1 cellular context compared by ENCODE assay signal in the genomic region with DNA sequence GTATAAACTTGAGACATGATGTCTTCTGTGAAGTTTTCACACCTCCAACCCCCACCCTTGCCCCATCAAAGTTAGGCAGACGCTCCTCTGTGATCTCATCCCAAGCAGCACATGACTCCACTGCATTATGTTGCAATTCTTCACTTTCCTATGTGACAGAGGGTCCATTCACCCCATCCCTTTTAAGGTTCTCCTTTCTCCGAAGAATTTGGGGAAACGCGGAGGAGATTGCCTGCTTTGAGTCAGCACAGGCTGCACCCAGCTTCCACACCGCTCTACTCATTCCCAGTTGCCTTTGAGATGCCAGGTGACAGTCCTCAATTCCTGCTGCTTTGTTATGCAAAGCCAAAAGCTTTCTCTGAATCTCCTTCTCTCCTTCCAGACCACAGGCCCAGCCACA.
A peak's percentile ranks its signal among the peaks of the same experiment; 100 is the strongest.
TF ChIP-seq lines count a peak whose summit lies in the region.

No MANE protein-coding gene starts in this region.

TF ChIP-seq in K562, 482 proteins besides CTCF, POLR2A, EP300 and RAD21 (continued from another document):
- TF ChIP-seq, protein P1, sequence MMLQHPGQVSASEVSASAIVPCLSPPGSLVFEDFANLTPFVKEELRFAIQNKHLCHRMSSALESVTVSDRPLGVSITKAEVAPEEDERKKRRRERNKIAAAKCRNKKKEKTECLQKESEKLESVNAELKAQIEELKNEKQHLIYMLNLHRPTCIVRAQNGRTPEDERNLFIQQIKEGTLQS (IDR thresholded peaks at IDR 0.05): peak; percentile 67
- TF ChIP-seq, protein P1 (CRISPR knock-in tag; conservative IDR thresholded peaks at IDR 0.05): no peak
- TF ChIP-seq ZBTB17 (CRISPR knock-in tag; IDR thresholded peaks at IDR 0.05): no peak
- TF ChIP-seq, protein P2, sequence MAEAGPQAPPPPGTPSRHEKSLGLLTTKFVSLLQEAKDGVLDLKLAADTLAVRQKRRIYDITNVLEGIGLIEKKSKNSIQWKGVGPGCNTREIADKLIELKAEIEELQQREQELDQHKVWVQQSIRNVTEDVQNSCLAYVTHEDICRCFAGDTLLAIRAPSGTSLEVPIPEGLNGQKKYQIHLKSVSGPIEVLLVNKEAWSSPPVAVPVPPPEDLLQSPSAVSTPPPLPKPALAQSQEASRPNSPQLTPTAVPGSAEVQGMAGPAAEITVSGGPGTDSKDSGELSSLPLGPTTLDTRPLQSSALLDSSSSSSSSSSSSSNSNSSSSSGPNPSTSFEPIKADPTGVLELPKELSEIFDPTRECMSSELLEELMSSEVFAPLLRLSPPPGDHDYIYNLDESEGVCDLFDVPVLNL (CRISPR knock-in tag; IDR thresholded peaks at IDR 0.05; ENCODE audit: low read depth): no peak
- TF ChIP-seq, protein P3, sequence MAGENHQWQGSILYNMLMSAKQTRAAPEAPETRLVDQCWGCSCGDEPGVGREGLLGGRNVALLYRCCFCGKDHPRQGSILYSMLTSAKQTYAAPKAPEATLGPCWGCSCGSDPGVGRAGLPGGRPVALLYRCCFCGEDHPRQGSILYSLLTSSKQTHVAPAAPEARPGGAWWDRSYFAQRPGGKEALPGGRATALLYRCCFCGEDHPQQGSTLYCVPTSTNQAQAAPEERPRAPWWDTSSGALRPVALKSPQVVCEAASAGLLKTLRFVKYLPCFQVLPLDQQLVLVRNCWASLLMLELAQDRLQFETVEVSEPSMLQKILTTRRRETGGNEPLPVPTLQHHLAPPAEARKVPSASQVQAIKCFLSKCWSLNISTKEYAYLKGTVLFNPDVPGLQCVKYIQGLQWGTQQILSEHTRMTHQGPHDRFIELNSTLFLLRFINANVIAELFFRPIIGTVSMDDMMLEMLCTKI (IDR thresholded peaks at IDR 0.05; ENCODE audit: partially characterized antibody): no peak
- TF ChIP-seq PURB (CRISPR knock-in tag; IDR thresholded peaks at IDR 0.05; ENCODE audit: low read depth): no peak
- TF ChIP-seq JUND (IDR thresholded peaks at IDR 0.05; ENCODE audit: borderline replicate concordance, low read depth, low read length): 0 out of 2 replicates have a peak, but pooled peaks have one; percentile 27
- TF ChIP-seq JUND (tag; IDR thresholded peaks at IDR 0.05; ENCODE audit: borderline replicate concordance, low read depth, low read length): no peak
- no peak for TF ChIP-seq GABPA (tag; conservative IDR thresholded peaks at IDR 0.05; ENCODE audit: low read depth)
- peak; percentile 32 to 54; a peak in 2 of 4 replicates for TF ChIP-seq TRIM24 (IDR thresholded peaks at IDR 0.05)
- TF ChIP-seq, protein P4, sequence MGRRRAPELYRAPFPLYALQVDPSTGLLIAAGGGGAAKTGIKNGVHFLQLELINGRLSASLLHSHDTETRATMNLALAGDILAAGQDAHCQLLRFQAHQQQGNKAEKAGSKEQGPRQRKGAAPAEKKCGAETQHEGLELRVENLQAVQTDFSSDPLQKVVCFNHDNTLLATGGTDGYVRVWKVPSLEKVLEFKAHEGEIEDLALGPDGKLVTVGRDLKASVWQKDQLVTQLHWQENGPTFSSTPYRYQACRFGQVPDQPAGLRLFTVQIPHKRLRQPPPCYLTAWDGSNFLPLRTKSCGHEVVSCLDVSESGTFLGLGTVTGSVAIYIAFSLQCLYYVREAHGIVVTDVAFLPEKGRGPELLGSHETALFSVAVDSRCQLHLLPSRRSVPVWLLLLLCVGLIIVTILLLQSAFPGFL (CRISPR knock-in tag; IDR thresholded peaks at IDR 0.05): no peak
- TF ChIP-seq ATF1 (CRISPR knock-in tag; IDR thresholded peaks at IDR 0.05): no peak
- no peak for TF ChIP-seq ATF1 (tag; IDR thresholded peaks at IDR 0.05)
- TF ChIP-seq ZNF23 (CRISPR knock-in tag; IDR thresholded peaks at IDR 0.05): no peak
- no peak for TF ChIP-seq U2AF1 (optimal IDR thresholded peaks at IDR 0.05; ENCODE audit: low read depth, low read length)
- TF ChIP-seq ELF1 (tag; IDR thresholded peaks at IDR 0.05): no peak
- no peak for TF ChIP-seq HNRNPUL1 (IDR thresholded peaks at IDR 0.05; ENCODE audit: low read length)
- no peak for TF ChIP-seq ZNF274 (IDR thresholded peaks at IDR 0.05; ENCODE audit: borderline replicate concordance, low read depth, low read length)
- peak; percentile 51; the same call in 1 of the 2 replicates for TF ChIP-seq BHLHE40 (IDR thresholded peaks at IDR 0.05; ENCODE audit: low read length)
- TF ChIP-seq HMGN3 (IDR thresholded peaks at IDR 0.05; ENCODE audit: borderline replicate concordance, extremely low read depth, insufficient read length, low read depth, low read length): no peak
- TF ChIP-seq SMARCA4 (IDR thresholded peaks at IDR 0.05): no peak
- TF ChIP-seq RB1 (IDR thresholded peaks at IDR 0.05; ENCODE audit: low read depth): no peak
- no peak for TF ChIP-seq RBBP5 (IDR thresholded peaks at IDR 0.05; ENCODE audit: borderline replicate concordance, insufficient read depth, low read length, poor library complexity, severe bottlenecking)
- TF ChIP-seq, protein P5, sequence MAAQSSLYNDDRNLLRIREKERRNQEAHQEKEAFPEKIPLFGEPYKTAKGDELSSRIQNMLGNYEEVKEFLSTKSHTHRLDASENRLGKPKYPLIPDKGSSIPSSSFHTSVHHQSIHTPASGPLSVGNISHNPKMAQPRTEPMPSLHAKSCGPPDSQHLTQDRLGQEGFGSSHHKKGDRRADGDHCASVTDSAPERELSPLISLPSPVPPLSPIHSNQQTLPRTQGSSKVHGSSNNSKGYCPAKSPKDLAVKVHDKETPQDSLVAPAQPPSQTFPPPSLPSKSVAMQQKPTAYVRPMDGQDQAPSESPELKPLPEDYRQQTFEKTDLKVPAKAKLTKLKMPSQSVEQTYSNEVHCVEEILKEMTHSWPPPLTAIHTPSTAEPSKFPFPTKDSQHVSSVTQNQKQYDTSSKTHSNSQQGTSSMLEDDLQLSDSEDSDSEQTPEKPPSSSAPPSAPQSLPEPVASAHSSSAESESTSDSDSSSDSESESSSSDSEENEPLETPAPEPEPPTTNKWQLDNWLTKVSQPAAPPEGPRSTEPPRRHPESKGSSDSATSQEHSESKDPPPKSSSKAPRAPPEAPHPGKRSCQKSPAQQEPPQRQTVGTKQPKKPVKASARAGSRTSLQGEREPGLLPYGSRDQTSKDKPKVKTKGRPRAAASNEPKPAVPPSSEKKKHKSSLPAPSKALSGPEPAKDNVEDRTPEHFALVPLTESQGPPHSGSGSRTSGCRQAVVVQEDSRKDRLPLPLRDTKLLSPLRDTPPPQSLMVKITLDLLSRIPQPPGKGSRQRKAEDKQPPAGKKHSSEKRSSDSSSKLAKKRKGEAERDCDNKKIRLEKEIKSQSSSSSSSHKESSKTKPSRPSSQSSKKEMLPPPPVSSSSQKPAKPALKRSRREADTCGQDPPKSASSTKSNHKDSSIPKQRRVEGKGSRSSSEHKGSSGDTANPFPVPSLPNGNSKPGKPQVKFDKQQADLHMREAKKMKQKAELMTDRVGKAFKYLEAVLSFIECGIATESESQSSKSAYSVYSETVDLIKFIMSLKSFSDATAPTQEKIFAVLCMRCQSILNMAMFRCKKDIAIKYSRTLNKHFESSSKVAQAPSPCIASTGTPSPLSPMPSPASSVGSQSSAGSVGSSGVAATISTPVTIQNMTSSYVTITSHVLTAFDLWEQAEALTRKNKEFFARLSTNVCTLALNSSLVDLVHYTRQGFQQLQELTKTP (IDR thresholded peaks at IDR 0.05; ENCODE audit: low read depth in 1 of 2, partially characterized antibody in 2 of 2): no peak
- TF ChIP-seq ETV6 (IDR thresholded peaks at IDR 0.05; ENCODE audit: borderline replicate concordance in 1 of 2, low read depth in 2 of 2, low read length in 1 of 2): no peak
- TF ChIP-seq ETV6 (CRISPR knock-in tag; IDR thresholded peaks at IDR 0.05; ENCODE audit: borderline replicate concordance): no peak
- TF ChIP-seq, protein P6, sequence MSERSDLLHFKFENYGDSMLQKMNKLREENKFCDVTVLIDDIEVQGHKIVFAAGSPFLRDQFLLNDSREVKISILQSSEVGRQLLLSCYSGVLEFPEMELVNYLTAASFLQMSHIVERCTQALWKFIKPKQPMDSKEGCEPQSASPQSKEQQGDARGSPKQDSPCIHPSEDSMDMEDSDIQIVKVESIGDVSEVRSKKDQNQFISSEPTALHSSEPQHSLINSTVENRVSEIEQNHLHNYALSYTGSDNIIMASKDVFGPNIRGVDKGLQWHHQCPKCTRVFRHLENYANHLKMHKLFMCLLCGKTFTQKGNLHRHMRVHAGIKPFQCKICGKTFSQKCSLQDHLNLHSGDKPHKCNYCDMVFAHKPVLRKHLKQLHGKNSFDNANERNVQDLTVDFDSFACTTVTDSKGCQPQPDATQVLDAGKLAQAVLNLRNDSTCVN (CRISPR knock-in tag; IDR thresholded peaks at IDR 0.05): no peak
- peak; percentile 84 for TF ChIP-seq CEBPB (tag; IDR thresholded peaks at IDR 0.05)
- no peak for TF ChIP-seq NBN (IDR thresholded peaks at IDR 0.05; ENCODE audit: low read depth)
- TF ChIP-seq CBX3 (IDR thresholded peaks at IDR 0.05; ENCODE audit: borderline replicate concordance in 1 of 2, low read length in 2 of 2): no peak
